ENCODE assay signal across 9 cellular contexts in genomic region chr1:246773213-246773641, GRCh38. TPM values are rescaled to one million over a fixed set of nuclear protein-coding genes. Genes with fewer than 3 reads are reported as not detected.
A peak's percentile ranks its signal among the peaks of the same experiment; 100 is the strongest.
DNase-seq lines count a peak whose midpoint lies in the region; ATAC-seq and TF ChIP-seq lines count a peak whose summit lies in the region.
"Had no signal": no experiment of that assay in that cellular context is flagged by ENCODE, and none has a peak within 500 bp of the region (broad histone marks: within the 10 kb centered on the region; RNA-seq: fewer than 3 reads in every experiment).

No MANE protein-coding gene starts in this region.

- H3K36me3 Mint-ChIP-seq in naive B cell = peaks cover 7 to 18% of the 10 kb centered on the region in 2 donors

- 97 to 98% methylated on average over 4 of the region's 4 CpGs for WGBS in GM23248 (ENCODE audit: low coverage in 1 of 2, low lambda C conversion rate in 2 of 2, missing lambda C conversion rate in 2 of 2), 2 experiments

- H3K4me3 ChIP-seq in GM23248 (no peak overlapping the region), uterus (no peak overlapping the region)

- 0 out of 2 replicates have a peak, but pooled peaks cover 8% of the 10 kb centered on the region for H3F3A ChIP-seq in GM23248 (ENCODE audit: insufficient read depth)

- H3K36me3 ChIP-seq in GM23248 (ENCODE audit: low read depth) (no peaks in the 10 kb centered on the region; the same call in 1 of the 2 replicates), uterus (no peaks in the 10 kb centered on the region)

- H3K27me3 ChIP-seq in GM23248 (replicated peaks; ENCODE audit: insufficient read depth) (no peaks in the 10 kb centered on the region), uterus (no peaks in the 10 kb centered on the region)

- H3K27ac Mint-ChIP-seq in naive B cell = peak overlapping the region in 2 of 6 donors; percentile 8 to 57
- H3K27ac Mint-ChIP-seq: activated naive CD4-positive, alpha-beta T cell treated with anti-CD3 and anti-CD28 coated beads, Interleukin-2, amount 50 U/mL, for 24 hours had no signal

- no peaks in the 10 kb centered on the region for H3K9me2 ChIP-seq in GM23248 (ENCODE audit: insufficient read depth)

- H3K27ac ChIP-seq in GM23248 (no peak overlapping the region), uterus (no peak overlapping the region)

- in situ Hi-C loops in GM23248 (cut with MboI) = no loop called here

- no peak for TF ChIP-seq POLR2A in uterus (IDR thresholded peaks at IDR 0.05)

- no peak overlapping the region for H3K4me2 ChIP-seq in GM23248 (ENCODE audit: unreplicated experiment)

- ATAC-seq in GM18909 (IDR thresholded peaks at IDR 0.05; ENCODE audit: poor library complexity, unreplicated experiment) (peak; percentile 99), GM21786 (IDR thresholded peaks at IDR 0.05; ENCODE audit: unreplicated experiment) (peak; percentile 99), HG03432 (IDR thresholded peaks at IDR 0.05; ENCODE audit: unreplicated experiment) (peak; percentile 99), naive B cell (ENCODE audit: low read depth in 2 of 2) (peak; percentile 41 to 79)

- H3K79me2 ChIP-seq in GM23248 (ENCODE audit: insufficient read depth) = no peaks in the 10 kb centered on the region

- H4K20me1 ChIP-seq in GM23248 (ENCODE audit: insufficient read depth) = no peaks in the 10 kb centered on the region

- no peak for TF ChIP-seq CTCF in uterus (IDR thresholded peaks at IDR 0.05)

- peaks cover 0 to 3% (median 0%) of the 10 kb centered on the region in 7 donors for H3K9me3 Mint-ChIP-seq in naive B cell
- H3K9me3 Mint-ChIP-seq: activated naive CD4-positive, alpha-beta T cell treated with anti-CD3 and anti-CD28 coated beads, Interleukin-2, amount 50 U/mL, for 24 hours had no signal

- intact Hi-C loops in uterus (cut with DNase I; ENCODE audit: low total_unique reads) = no loop called here

- no peak overlapping the region for H3K9ac ChIP-seq in GM23248

- H3K4me3 Mint-ChIP-seq in naive B cell = peak overlapping the region in 3 of 8 donors; percentile 8 to 72 (median 13)
- H3K4me3 Mint-ChIP-seq: activated naive CD4-positive, alpha-beta T cell treated with anti-CD3 and anti-CD28 coated beads, Interleukin-2, amount 50 U/mL, for 24 hours had no signal

- no peaks in the 10 kb centered on the region for H3K9me3 ChIP-seq in GM23248 (ENCODE audit: low read depth)
- no peaks in the 10 kb centered on the region for H3K9me3 ChIP-seq in uterus

- no peaks in the 10 kb centered on the region for H3K4me1 ChIP-seq in GM23248 (ENCODE audit: insufficient read depth)
- H3K4me1 ChIP-seq in uterus = no peaks in the 10 kb centered on the region

- no peak overlapping the region for H2AFZ ChIP-seq in GM23248

- DNase-seq in naive B cell (no peak), GM23248 (no peak), uterus (no peak), COLO829 (ENCODE audit: low spot score) (no peak)
- DNase-seq: kidney glomerular epithelial cell had no signal

- no peaks in the 10 kb centered on the region for H3K27me3 Mint-ChIP-seq in naive B cell
- H3K27me3 Mint-ChIP-seq: activated naive CD4-positive, alpha-beta T cell treated with anti-CD3 and anti-CD28 coated beads, Interleukin-2, amount 50 U/mL, for 24 hours had no signal

- H3K4me1 Mint-ChIP-seq in naive B cell = peaks cover 0 to 11% (median 10%) of the 10 kb centered on the region in 3 donors
- H3K4me1 Mint-ChIP-seq: activated naive CD4-positive, alpha-beta T cell treated with anti-CD3 and anti-CD28 coated beads, Interleukin-2, amount 50 U/mL, for 24 hours had no signal

RNA-seq across cellular contexts. Expression of gene SCCPDH, which starts 49.0 kb away (rescaled TPM):
- polyA plus RNA-seq in naive B cell (ENCODE audit: low read depth in 6 of 6) (10 to 100 TPM in 3 of 6 donors, 1 to 10 TPM in 3; 5.6 to 13.4 (median 10.7) TPM), GM23248 (2016; fragmentation: Nextera tagmentation; extraction: Ambion mirVana) (37.5 and 40.3 TPM in 2 replicates)
- 26.4 and 36.3 TPM in 2 replicates for total RNA-seq in GM23248 (2014; rRNA removed; shearing (Covaris generic))
- 10 to 100 TPM; 12.9 to 53.4 (median 22.1) TPM for total RNA-seq in uterus
